17 cellular contexts compared by ENCODE assay signal in the genomic region with DNA sequence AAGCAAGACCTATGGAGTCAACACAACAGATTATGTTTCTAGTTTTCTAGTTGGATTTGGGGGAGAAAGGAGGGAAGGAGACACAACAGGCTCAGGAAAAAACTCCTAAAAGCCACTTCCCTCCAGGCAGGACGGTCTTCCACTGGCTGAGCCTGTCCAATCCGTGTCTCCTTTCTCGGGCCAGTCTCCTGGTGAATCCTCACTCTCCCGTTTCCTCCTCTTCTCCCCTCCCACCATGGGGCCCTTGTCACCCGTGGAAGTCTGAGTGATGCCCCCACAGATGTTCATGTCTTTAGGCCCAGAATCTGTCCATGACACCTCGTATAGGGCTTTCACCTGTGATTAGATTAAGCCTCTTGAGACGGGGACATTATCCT.
DNase-seq lines count a peak whose midpoint lies in the region; ATAC-seq, FAIRE-seq and TF ChIP-seq lines count a peak whose summit lies in the region.
"Had no signal": no experiment of that assay in that cellular context is flagged by ENCODE, and none has a peak within 500 bp of the region (broad histone marks: within the 10 kb centered on the region; RNA-seq: fewer than 3 reads in every experiment).

No MANE protein-coding gene starts in this region.

- H4K20me1 ChIP-seq in keratinocyte (ENCODE audit: control insufficient read depth, extremely low read depth, insufficient read depth, low read length) = no peaks in the 10 kb centered on the region

- POLR2A ChIA-PET in CD4-positive, alpha-beta T cell (lab: Charles Lee) = interaction anchor here (1.0 to 1.5 kb wide), 3 partner anchors 99 to 564 kb away, joined by 3 read pairs; a partner anchor contains a TSS

- H3K9me1 ChIP-seq in keratinocyte (ENCODE audit: control insufficient read depth, extremely low read depth, insufficient read depth, low read length) = no peaks in the 10 kb centered on the region

- dilution Hi-C loops in keratinocyte (cut with MboI; ENCODE audit: extremely low pct_ligation_motif_present, low sequenced_read_pairs) = no loop called here

- H3K9me3 Mint-ChIP-seq in CD4-positive, alpha-beta T cell = no peaks in the 10 kb centered on the region
- H3K9me3 Mint-ChIP-seq in brain = peaks cover 0 to 6% (median 0%) of the 10 kb centered on the region in 5 experiments
- H3K9me3 Mint-ChIP-seq: activated CD4-positive, alpha-beta T cell treated with anti-CD3 and anti-CD28 coated beads, Interleukin-2, amount 10 ng/mL, durations not matched to agents 24 days and 14 days; stimulated activated effector memory CD8-positive, alpha-beta T cell treated with anti-CD3 and anti-CD28 coated beads, Interleukin-12 subunit alpha, Interleukin-12 subunit beta, amount 100 ng/mL, for 72 hours had no signal

- H3K4me2 ChIP-seq in keratinocyte (ENCODE audit: control insufficient read depth, extremely low read depth, insufficient read depth, low read depth, low read length) = peak overlapping the region; percentile 35

- peak overlapping the region; percentile 38 for H3K4me3 Mint-ChIP-seq in CD4-positive, alpha-beta T cell
- no peak overlapping the region for H3K4me3 Mint-ChIP-seq in brain
- H3K4me3 Mint-ChIP-seq: activated CD4-positive, alpha-beta T cell treated with anti-CD3 and anti-CD28 coated beads, Interleukin-2, amount 10 ng/mL, durations not matched to agents 24 days and 14 days; stimulated activated effector memory CD8-positive, alpha-beta T cell treated with anti-CD3 and anti-CD28 coated beads, Interleukin-12 subunit alpha, Interleukin-12 subunit beta, amount 100 ng/mL, for 72 hours had no signal

- no peaks in the 10 kb centered on the region for H3K27me3 Mint-ChIP-seq in CD4-positive, alpha-beta T cell
- peaks cover 2% of the 10 kb centered on the region for H3K27me3 Mint-ChIP-seq in brain

- peaks cover 17% of the 10 kb centered on the region for H3K4me1 ChIP-seq in keratinocyte (ENCODE audit: control insufficient read depth, extremely low read depth, insufficient read depth, low read length)
- peaks cover 0 to 19% (median 16%) of the 10 kb centered on the region in 4 donors for H3K4me1 ChIP-seq in sigmoid colon

- TF ChIP-seq CTCF in CD4-positive, alpha-beta T cell (IDR thresholded peaks at IDR 0.05) = no peak
- TF ChIP-seq CTCF in brain (conservative IDR thresholded peaks at IDR 0.05) (no peak), keratinocyte (optimal IDR thresholded peaks at IDR 0.05 in 1 of 3, IDR thresholded peaks at IDR 0.05 in 1 of 3, conservative IDR thresholded peaks at IDR 0.05 in 1 of 3; ENCODE audit: extremely low read depth in 1 of 3, insufficient read depth in 2 of 3, low read length in 3 of 3) (no peak), sigmoid colon (IDR thresholded peaks at IDR 0.05) (no peak)

- no peak overlapping the region for H3K4me3 ChIP-seq in keratinocyte (ENCODE audit: control insufficient read depth in 2 of 3, extremely low read depth in 1 of 3, insufficient read depth in 2 of 3, low read depth in 1 of 3, low read length in 3 of 3)
- no peak overlapping the region for H3K4me3 ChIP-seq in sigmoid colon

- H3K79me2 ChIP-seq in keratinocyte (ENCODE audit: control insufficient read depth, insufficient read depth, low read length) = no peaks in the 10 kb centered on the region

- H3K36me3 ChIP-seq in keratinocyte (ENCODE audit: control insufficient read depth in 2 of 2, extremely low read depth in 1 of 2, insufficient read depth in 2 of 2, low read length in 2 of 2) = peaks cover 2 to 10% of the 10 kb centered on the region in 2 experiments
- H3K36me3 ChIP-seq in sigmoid colon = no peaks in the 10 kb centered on the region

- 31 to 71% methylated on average over 7 of the region's 7 CpGs for WGBS in sigmoid colon, 2 donors

- no peak for TF ChIP-seq EP300 in sigmoid colon (IDR thresholded peaks at IDR 0.05)

- no peak for TF ChIP-seq POLR2A in sigmoid colon (IDR thresholded peaks at IDR 0.05)

- intact Hi-C loops in CD4-positive, alpha-beta T cell (cut with DNase I, micrococcal nuclease) = no loop called here
- intact Hi-C loops in sigmoid colon (cut with DNase I) = loop anchor here (5.0 kb wide), 1 partner anchor 44 kb away; no protein-coding TSS in a partner anchor

- no peak for DNase-seq in CD4-positive, alpha-beta T cell
- no peak for DNase-seq in keratinocyte (ENCODE audit: low read depth, low spot score)
- DNase-seq in sigmoid colon = peak; percentile 46
- no peak for DNase-seq in GF-D8 (lab: John Stamatoyannopoulos, UW)
- no peak for DNase-seq in hippocampal formation (lab: John Stamatoyannopoulos, UW)
- no peak for DNase-seq in NCI-H2171 (lab: John Stamatoyannopoulos, UW)
- DNase-seq: activated CD4-positive, alpha-beta T cell treated with anti-CD3 and anti-CD28 coated beads, Interleukin-2, amount 10 ng/mL, durations not matched to agents 24 days and 14 days; activated T-cell treated with anti-CD3 and anti-CD28 coated beads, Interleukin-2, amount 50 U/mL, for 48 hours; amygdala; NCI-H2081 treated with DMSO at 0.1 percent for 48 hours; NCI-H748 treated with DMSO at 0.1 percent for 48 hours; RPMI8226; stimulated activated CD4-positive, alpha-beta T cell treated with anti-CD3 and anti-CD28 coated beads, Interleukin-4, amount 100 ng/mL, for 24 hours had no signal

- FAIRE-seq in keratinocyte (lab: Jason Lieb, UNC) = no peak

- no peaks in the 10 kb centered on the region for H3K27me3 ChIP-seq in CD4-positive, alpha-beta T cell (ENCODE audit: control insufficient read depth, insufficient read depth, low read length)
- H3K27me3 ChIP-seq in keratinocyte (ENCODE audit: control insufficient read depth, extremely low read depth, insufficient read depth, low read length) (no peaks in the 10 kb centered on the region), sigmoid colon (no peaks in the 10 kb centered on the region)

- peak overlapping the region; percentile 22 for H3K27ac Mint-ChIP-seq in CD4-positive, alpha-beta T cell
- H3K27ac Mint-ChIP-seq in brain = peak overlapping the region in 3 of 5 experiments; percentile 60 to 94 (median 64)
- H3K27ac Mint-ChIP-seq: activated CD4-positive, alpha-beta T cell treated with anti-CD3 and anti-CD28 coated beads, Interleukin-2, amount 10 ng/mL, durations not matched to agents 24 days and 14 days; stimulated activated effector memory CD8-positive, alpha-beta T cell treated with anti-CD3 and anti-CD28 coated beads, Interleukin-12 subunit alpha, Interleukin-12 subunit beta, amount 100 ng/mL, for 72 hours had no signal

- peak overlapping the region; percentile 29 for H2AFZ ChIP-seq in keratinocyte (ENCODE audit: control insufficient read depth, low read length)

- CTCF ChIA-PET in CD4-positive, alpha-beta T cell (lab: Charles Lee) = no interaction called here

- no peak for ATAC-seq in CD4-positive, alpha-beta T cell (ENCODE audit: poor library complexity)
- ATAC-seq in HG02870 (IDR thresholded peaks at IDR 0.05; ENCODE audit: unreplicated experiment) = no peak
- ATAC-seq: HCT116; stimulated activated effector memory CD8-positive, alpha-beta T cell treated with anti-CD3 and anti-CD28 coated beads, Interleukin-12 subunit alpha, Interleukin-12 subunit beta, amount 100 ng/mL, for 72 hours had no signal

- H3K9me3 ChIP-seq in CD4-positive, alpha-beta T cell (ENCODE audit: control insufficient read depth, low read length) = no peaks in the 10 kb centered on the region
- H3K9me3 ChIP-seq in keratinocyte (ENCODE audit: control insufficient read depth, low read depth, low read length) (no peaks in the 10 kb centered on the region), sigmoid colon (no peaks in the 10 kb centered on the region)

- peak overlapping the region; percentile 50 for H3K9ac ChIP-seq in keratinocyte (ENCODE audit: control insufficient read depth, extremely low read depth, insufficient read depth, low read length)

- no peak overlapping the region for H3K27ac ChIP-seq in CD4-positive, alpha-beta T cell (ENCODE audit: low read depth, low read length)
- peak overlapping the region; percentile 45 for H3K27ac ChIP-seq in keratinocyte (ENCODE audit: control insufficient read depth, insufficient read depth, low read length)
- peak overlapping the region; percentile 52 to 65 (median 60) for H3K27ac ChIP-seq in sigmoid colon

- H3K36me3 Mint-ChIP-seq in CD4-positive, alpha-beta T cell (ENCODE audit: low read depth) = no peaks in the 10 kb centered on the region
- H3K36me3 Mint-ChIP-seq in brain = no peaks in the 10 kb centered on the region
- H3K36me3 Mint-ChIP-seq: stimulated activated effector memory CD8-positive, alpha-beta T cell treated with anti-CD3 and anti-CD28 coated beads, Interleukin-12 subunit alpha, Interleukin-12 subunit beta, amount 100 ng/mL, for 72 hours had no signal

- H3K4me1 Mint-ChIP-seq in CD4-positive, alpha-beta T cell (ENCODE audit: low read depth) = peaks cover 30% of the 10 kb centered on the region
- H3K4me1 Mint-ChIP-seq in brain = peaks cover 38% of the 10 kb centered on the region
- H3K4me1 Mint-ChIP-seq: stimulated activated effector memory CD8-positive, alpha-beta T cell treated with anti-CD3 and anti-CD28 coated beads, Interleukin-12 subunit alpha, Interleukin-12 subunit beta, amount 100 ng/mL, for 72 hours had no signal
